2 cellular contexts compared by ENCODE assay signal in genomic region chr20:30503992-30504570, GRCh38.
TF ChIP-seq lines count a peak whose summit lies in the region.

No MANE protein-coding gene starts in this region.

TF ChIP-seq in A549, 52 proteins besides CTCF, POLR2A, EP300 and RAD21 (continued from another document):
- TF ChIP-seq GATA3 (IDR thresholded peaks at IDR 0.05; ENCODE audit: borderline replicate concordance), result no peak

TF ChIP-seq in GM12878, 131 proteins besides CTCF, POLR2A, EP300 and RAD21 (continued from another document):
- TF ChIP-seq E4F1 (IDR thresholded peaks at IDR 0.05; ENCODE audit: borderline replicate concordance, partially characterized antibody), result peak; percentile 44
